ENCODE assay signal across 28 cellular contexts in genomic region chr22:18112440-18112839, GRCh38. TPM values are rescaled to one million over a fixed set of nuclear protein-coding genes. Genes with fewer than 3 reads are reported as not detected.
A peak's percentile ranks its signal among the peaks of the same experiment; 100 is the strongest.
DNase-seq lines count a peak whose midpoint lies in the region; ATAC-seq and TF ChIP-seq lines count a peak whose summit lies in the region.
"Had no signal": no experiment of that assay in that cellular context is flagged by ENCODE, and none has a peak within 500 bp of the region (broad histone marks: within the 10 kb centered on the region; RNA-seq: fewer than 3 reads in every experiment).

No MANE protein-coding gene starts in this region.

- H3K4me3 Mint-ChIP-seq in nephron progenitor cell, result peak overlapping the region; percentile 23
- H3K4me3 Mint-ChIP-seq: CD4-positive, CD25-positive, alpha-beta regulatory T cell had no signal

- no peak overlapping the region for H3K27ac Mint-ChIP-seq in nephron progenitor cell
- H3K27ac Mint-ChIP-seq: CD4-positive, CD25-positive, alpha-beta regulatory T cell had no signal

- H3K27me3 Mint-ChIP-seq in nephron progenitor cell (ENCODE audit: low read depth, poor library complexity), result peaks cover 69% of the 10 kb centered on the region

- intact Hi-C loops in heart left ventricle (cut with DNase I) (no loop called here), cardiac septum (cut with DNase I) (no loop called here)

- H3K9me3 Mint-ChIP-seq in nephron progenitor cell, result peaks cover 14% of the 10 kb centered on the region

- peaks cover 0 to 66% (median 27%) of the 10 kb centered on the region in 12 donors for H3K4me1 ChIP-seq in heart left ventricle
- H3K4me1 ChIP-seq in BLaER1 treated with 17β-estradiol and CSF1 and Interleukin-3, amounts not matched to agents 10 nM and 100 nM, result peaks cover 58 to 82% (median 77%) of the 10 kb centered on the region in 10 experiments
- H3K4me1 ChIP-seq: BE2C had no signal

- WGBS in heart left ventricle, 4 donors, result 58 to 72% (median 69%) methylated on average over 6 of the region's 6 CpGs

- TF ChIP-seq CTCF in heart left ventricle (IDR thresholded peaks at IDR 0.05) (no peak), nephron progenitor cell (IDR thresholded peaks at IDR 0.05) (no peak), GM20000 (IDR thresholded peaks at IDR 0.05; ENCODE audit: extremely low read depth, missing control alignments) (no peak)

- H4K20me1 ChIP-seq in BLaER1 treated with 17β-estradiol and CSF1 and Interleukin-3, amounts not matched to agents 10 nM and 100 nM, result peaks cover 30 to 79% (median 58%) of the 10 kb centered on the region in 11 experiments; a peak in 21 of 22 replicates

- peaks cover 0 to 39% (median 0%) of the 10 kb centered on the region in 9 donors for H3K27me3 ChIP-seq in heart left ventricle
- H3K27me3 ChIP-seq in BLaER1 treated with 17β-estradiol and CSF1 and Interleukin-3, amounts not matched to agents 10 nM and 100 nM, result peaks cover 23 to 100% (median 49%) of the 10 kb centered on the region in 11 experiments

- no peak for ATAC-seq in heart left ventricle
- ATAC-seq: HCT116, Panc1 had no signal

- TF ChIP-seq POLR2A in heart left ventricle (IDR thresholded peaks at IDR 0.05), result no peak

- no peaks in the 10 kb centered on the region for H3K36me3 ChIP-seq in heart left ventricle
- H3K36me3 ChIP-seq in BLaER1 treated with 17β-estradiol and CSF1 and Interleukin-3, amounts not matched to agents 10 nM and 100 nM, result peaks cover 0 to 4% (median 0%) of the 10 kb centered on the region in 11 experiments; a peak in 3 of 22 replicates
- H3K36me3 ChIP-seq: BE2C had no signal

- no peak overlapping the region for H3K9ac ChIP-seq in BLaER1 treated with 17β-estradiol and CSF1 and Interleukin-3, amounts not matched to agents 10 nM and 100 nM
- H3K9ac ChIP-seq: KMS-11 had no signal

- no peaks in the 10 kb centered on the region for H3K9me3 ChIP-seq in heart left ventricle
- peaks cover 10 to 19% (median 17%) of the 10 kb centered on the region in 11 experiments; a peak in 21 of 22 replicates for H3K9me3 ChIP-seq in BLaER1 treated with 17β-estradiol and CSF1 and Interleukin-3, amounts not matched to agents 10 nM and 100 nM (replicated peaks in 1 of 11)
- H3K9me3 ChIP-seq: BE2C had no signal

- no peaks in the 10 kb centered on the region for H3K36me3 Mint-ChIP-seq in nephron progenitor cell (ENCODE audit: low read depth)
- H3K36me3 Mint-ChIP-seq: CD4-positive, CD25-positive, alpha-beta regulatory T cell had no signal

- DNase-seq in heart left ventricle (no peak), cardiac septum (ENCODE audit: low spot score) (no peak), NCI-H69 (lab: John Stamatoyannopoulos, UW) (peak; percentile 14), nephron progenitor cell (no peak), GM20000 (ENCODE audit: low spot score) (no peak), NCI-H1417 treated with DMSO at 0.1 percent for 48 hours (lab: John Stamatoyannopoulos, UW) (no peak)
- no peak for DNase-seq in NK-92 treated with Interleukin-12 subunit alpha and Interleukin-12 subunit beta, amount 100 ng/mL, for 24 hours (lab: John Stamatoyannopoulos, UW)
- DNase-seq: 8988T; ACHN; BE2C; CD4-positive, CD25-positive, alpha-beta regulatory T cell; DMS153; DND-41; IMR-90; NCI-H1105; NCI-H146; NCI-H1930; NCI-H2107; NCI-H524; NCI-H774; SIG-M5; SW 1271 had no signal

- peak overlapping the region; percentile 2 to 97 (median 84) for H3K27ac ChIP-seq in heart left ventricle
- no peak overlapping the region for H3K27ac ChIP-seq in BLaER1 treated with 17β-estradiol and CSF1 and Interleukin-3, amounts not matched to agents 10 nM and 100 nM
- H3K27ac ChIP-seq: KMS-11, RWPE1, SK-N-MC had no signal

- H3K4me3 ChIP-seq in heart left ventricle, result peak overlapping the region in 7 of 12 donors; percentile 56 to 74 (median 61)
- H3K4me3 ChIP-seq in BLaER1 treated with 17β-estradiol and CSF1 and Interleukin-3, amounts not matched to agents 10 nM and 100 nM, result no peak overlapping the region
- H3K4me3 ChIP-seq: SK-N-MC had no signal

- H3K4me2 ChIP-seq in BLaER1 treated with 17β-estradiol and CSF1 and Interleukin-3, amounts not matched to agents 10 nM and 100 nM, result peak overlapping the region in 8 of 11 experiments; percentile 2 to 97 (median 96); a peak in 14 of 22 replicates
- H3K4me2 ChIP-seq: KMS-11 had no signal

- peaks cover 25% of the 10 kb centered on the region for H3K4me1 Mint-ChIP-seq in nephron progenitor cell

RNA-seq across cellular contexts. Expression of gene TUBA8, which starts 1.8 kb away (rescaled TPM):
- total RNA-seq in heart left ventricle (100 to 1,000 TPM in 4 of 9 donors, 10 to 100 TPM in 5; 56.3 to 183 (median 92.2) TPM), cardiac septum (84.0 TPM)
- 100 to 1,000 TPM in 1 of 2 donors, 10 to 100 TPM in 1; 44.1 to 338 TPM for polyA plus RNA-seq in heart left ventricle

RNA-seq across cellular contexts. Expression of gene PEX26, which starts 34.6 kb away (rescaled TPM):
- total RNA-seq in heart left ventricle (10 to 100 TPM; 15.8 to 27.3 (median 22.0) TPM), cardiac septum (24.9 TPM)
- polyA plus RNA-seq in heart left ventricle, result 10 to 100 TPM; 11.7 to 21.9 TPM

RNA-seq across cellular contexts. Expression of gene USP18, which starts 37.5 kb away (rescaled TPM):
- 1 to 10 TPM; 2.0 to 7.2 (median 3.4) TPM for total RNA-seq in heart left ventricle
- polyA plus RNA-seq in heart left ventricle, result 1 to 10 TPM; 2.6 to 2.8 TPM
- total RNA-seq in cardiac septum, result 1.4 TPM

Comparison
In these comparisons a context has a peak if more than half of its experiments do, and no peak if none do; other contexts are left out.
1. H3K27ac ChIP-seq: peak in heart left ventricle (12 of 12); none in BLaER1 treated with 17β-estradiol and CSF1 and Interleukin-3, amounts not matched to agents 10 nM and 100 nM (0 of 11).
2. H3K4me3 ChIP-seq: peak in heart left ventricle (7 of 12); none in BLaER1 treated with 17β-estradiol and CSF1 and Interleukin-3, amounts not matched to agents 10 nM and 100 nM (0 of 10).